ENCODE assay signal across 8 cellular contexts in genomic region chr11:104967493-104968364, GRCh38. TPM values are rescaled to one million over a fixed set of nuclear protein-coding genes. Genes with fewer than 3 reads are reported as not detected.
DNase-seq lines count a peak whose midpoint lies in the region; ATAC-seq, FAIRE-seq and TF ChIP-seq lines count a peak whose summit lies in the region.

No MANE protein-coding gene starts in this region.

- H3K4me1 Mint-ChIP-seq in naive thymus-derived CD4-positive, alpha-beta T cell, result peaks cover 38 to 54% (median 50%) of the 10 kb centered on the region in 7 donors

- peaks cover 0 to 56% (median 14%) of the 10 kb centered on the region in 10 experiments; a peak in 15 of 20 replicates for H3K4me1 ChIP-seq in BLaER1 treated with 17β-estradiol and CSF1 and Interleukin-3, amounts not matched to agents 10 nM and 100 nM
- H3K4me1 ChIP-seq in colonic mucosa, result peaks cover 5% of the 10 kb centered on the region
- H3K4me1 ChIP-seq in naive thymus-derived CD4-positive, alpha-beta T cell (ENCODE audit: control insufficient read depth in 2 of 2, insufficient read depth in 2 of 2, low read length in 2 of 2), result peaks cover 16 to 37% of the 10 kb centered on the region in 2 donors

- CTCF ChIA-PET in naive thymus-derived CD4-positive, alpha-beta T cell (lab: Charles Lee), result interaction anchor here (0.8 to 3.2 kb wide), 2 partner anchors 22 to 217 kb away, joined by 3 to 8 read pairs; no protein-coding TSS in a partner anchor

- DNase-seq in LNCaP clone FGC (ENCODE audit: low read depth) (no peak), colonic mucosa (no peak), cerebellum (ENCODE audit: low spot score) (no peak), GM20000 (ENCODE audit: low spot score) (no peak), urothelium cell line (ENCODE audit: low spot score) (no peak)
- DNase-seq in naive thymus-derived CD4-positive, alpha-beta T cell, result peak in 3 of 9 donors; percentile 5 to 13 (median 6)

- peak overlapping the region; percentile 36 to 90 (median 51) for H3K4me2 ChIP-seq in BLaER1 treated with 17β-estradiol and CSF1 and Interleukin-3, amounts not matched to agents 10 nM and 100 nM

- no peaks in the 10 kb centered on the region for H3K27me3 Mint-ChIP-seq in naive thymus-derived CD4-positive, alpha-beta T cell

- peaks cover 0 to 19% (median 6%) of the 10 kb centered on the region in 11 donors for H3K9me3 Mint-ChIP-seq in naive thymus-derived CD4-positive, alpha-beta T cell

- no peak for FAIRE-seq in urothelium cell line (lab: Jason Lieb, UNC)

- H3K27ac Mint-ChIP-seq in naive thymus-derived CD4-positive, alpha-beta T cell, result peak overlapping the region; percentile 94 to 100 (median 97)

- ATAC-seq in GM19438 (IDR thresholded peaks at IDR 0.05; ENCODE audit: low read depth, unreplicated experiment), result peak; percentile 42
- ATAC-seq in naive thymus-derived CD4-positive, alpha-beta T cell, result peak; percentile 54

- no peaks in the 10 kb centered on the region for H3K27me3 ChIP-seq in BLaER1 treated with 17β-estradiol and CSF1 and Interleukin-3, amounts not matched to agents 10 nM and 100 nM
- H3K27me3 ChIP-seq in colonic mucosa, result no peaks in the 10 kb centered on the region
- H3K27me3 ChIP-seq in naive thymus-derived CD4-positive, alpha-beta T cell (ENCODE audit: control insufficient read depth in 2 of 2, insufficient read depth in 2 of 2, low read length in 2 of 2), result no peaks in the 10 kb centered on the region

- no peaks in the 10 kb centered on the region for H4K20me1 ChIP-seq in BLaER1 treated with 17β-estradiol and CSF1 and Interleukin-3, amounts not matched to agents 10 nM and 100 nM

- H3K4me3 ChIP-seq in BLaER1 treated with 17β-estradiol and CSF1 and Interleukin-3, amounts not matched to agents 10 nM and 100 nM, result peak overlapping the region; percentile 20 to 70 (median 42); a peak in 15 of 20 replicates
- peak overlapping the region; percentile 61 for H3K4me3 ChIP-seq in LNCaP clone FGC (ENCODE audit: low read depth, low read length)
- peak overlapping the region; percentile 33 for H3K4me3 ChIP-seq in colonic mucosa
- peak overlapping the region; percentile 67 for H3K4me3 ChIP-seq in naive thymus-derived CD4-positive, alpha-beta T cell (ENCODE audit: low read length)

- TF ChIP-seq CTCF in LNCaP clone FGC (IDR thresholded peaks at IDR 0.05; ENCODE audit: control insufficient read depth, extremely low read depth, insufficient read depth) (no peak), colonic mucosa (IDR thresholded peaks at IDR 0.05) (no peak), GM20000 (IDR thresholded peaks at IDR 0.05; ENCODE audit: extremely low read depth, missing control alignments) (no peak)

- H3K36me3 Mint-ChIP-seq in naive thymus-derived CD4-positive, alpha-beta T cell, result peaks cover 15 to 44% (median 27%) of the 10 kb centered on the region in 5 donors

- peak overlapping the region in 10 of 11 experiments; percentile 36 to 90 (median 64); a peak in 20 of 22 replicates for H3K27ac ChIP-seq in BLaER1 treated with 17β-estradiol and CSF1 and Interleukin-3, amounts not matched to agents 10 nM and 100 nM
- H3K27ac ChIP-seq in colonic mucosa, result peak overlapping the region; percentile 93
- H3K27ac ChIP-seq in naive thymus-derived CD4-positive, alpha-beta T cell (ENCODE audit: low read depth, low read length), result peak overlapping the region; percentile 89

- H3K9me3 ChIP-seq in BLaER1 treated with 17β-estradiol and CSF1 and Interleukin-3, amounts not matched to agents 10 nM and 100 nM (replicated peaks in 1 of 11), result peaks cover 16 to 79% (median 31%) of the 10 kb centered on the region in 11 experiments
- H3K9me3 ChIP-seq in colonic mucosa, result no peaks in the 10 kb centered on the region
- no peaks in the 10 kb centered on the region for H3K9me3 ChIP-seq in naive thymus-derived CD4-positive, alpha-beta T cell (ENCODE audit: control insufficient read depth in 2 of 3, low read length in 3 of 3)

- H3K36me3 ChIP-seq in BLaER1 treated with 17β-estradiol and CSF1 and Interleukin-3, amounts not matched to agents 10 nM and 100 nM, result peaks cover 0 to 34% (median 0%) of the 10 kb centered on the region in 11 experiments; a peak in 5 of 22 replicates
- no peaks in the 10 kb centered on the region for H3K36me3 ChIP-seq in colonic mucosa
- H3K36me3 ChIP-seq in naive thymus-derived CD4-positive, alpha-beta T cell (ENCODE audit: control insufficient read depth in 2 of 3, insufficient read depth in 3 of 3, low read length in 3 of 3), result no peaks in the 10 kb centered on the region

- POLR2A ChIA-PET in naive thymus-derived CD4-positive, alpha-beta T cell (lab: Charles Lee), result interaction anchor here (0.5 to 1.2 kb wide), 4 partner anchors 17 to 1100 kb away, joined by 3 to 5 read pairs (median 4); no protein-coding TSS in a partner anchor

- intact Hi-C loops in colonic mucosa (cut with DNase I), result loop anchor here (2.0 kb wide), 1 partner anchor 65 kb away; no protein-coding TSS in a partner anchor
- intact Hi-C loops in naive thymus-derived CD4-positive, alpha-beta T cell (cut with micrococcal nuclease), result loop anchor here (1.0 to 5.0 kb wide), 11 partner anchors 21 to 1110 kb away; partner anchors contain the start of genes CARD16 (in 2 of the 2), AASDHPPT (in 1 of the 2), CASP1 (in 1 of the 2) and KBTBD3 (in 1 of the 2)

- H3K9ac ChIP-seq in BLaER1 treated with 17β-estradiol and CSF1 and Interleukin-3, amounts not matched to agents 10 nM and 100 nM, result peak overlapping the region in 8 of 11 experiments; percentile 2 to 90 (median 58); a peak in 11 of 22 replicates
- peak overlapping the region; percentile 41 to 72 for H3K9ac ChIP-seq in colonic mucosa (ENCODE audit: low read depth in 2 of 2, low read length in 2 of 2)

- peak overlapping the region; percentile 90 to 99 (median 96) for H3K4me3 Mint-ChIP-seq in naive thymus-derived CD4-positive, alpha-beta T cell

RNA-seq across cellular contexts. Expression of gene CASP4, which starts 0.6 kb away (rescaled TPM):
- total RNA-seq in colonic mucosa, result 10 to 100 TPM; 27.6 to 29.8 TPM
- total RNA-seq in naive thymus-derived CD4-positive, alpha-beta T cell, result 10 to 100 TPM; 60.7 to 94.7 (median 76.9) TPM
- polyA plus RNA-seq in naive thymus-derived CD4-positive, alpha-beta T cell, result 10 to 100 TPM; 59.5 to 75.1 TPM
- total RNA-seq in cerebellum, result 5.2 TPM

RNA-seq across cellular contexts. Expression of gene CASP5, which starts 55.2 kb away (rescaled TPM):
- total RNA-seq in colonic mucosa (10 to 100 TPM; 25.7 to 47.3 TPM), cerebellum (not detected)
- total RNA-seq in naive thymus-derived CD4-positive, alpha-beta T cell, result 1 to 10 TPM in 1 of 5 experiments, under 1 TPM in 1, not detected in 3; 0.45 to 2.9 TPM
- not detected for polyA plus RNA-seq in naive thymus-derived CD4-positive, alpha-beta T cell

Comparison
In these comparisons a context has a peak if more than half of its experiments do, and no peak if none do; other contexts are left out.
1. RNA of gene CASP5, which starts 55.2 kb away (total RNA-seq): 25.7 to 47.3 TPM in colonic mucosa; 0.45 to 2.9 TPM in naive thymus-derived CD4-positive, alpha-beta T cell and not detected in cerebellum (single experiment); every median in the first group is over 4 times any median in the second.
2. Peak in every context shown above with its lines, with median percentiles within 50 percentile points of each other: H3K27ac ChIP-seq and H3K4me3 ChIP-seq.